ENCODE assay signal across 12 cellular contexts in the genomic region with DNA sequence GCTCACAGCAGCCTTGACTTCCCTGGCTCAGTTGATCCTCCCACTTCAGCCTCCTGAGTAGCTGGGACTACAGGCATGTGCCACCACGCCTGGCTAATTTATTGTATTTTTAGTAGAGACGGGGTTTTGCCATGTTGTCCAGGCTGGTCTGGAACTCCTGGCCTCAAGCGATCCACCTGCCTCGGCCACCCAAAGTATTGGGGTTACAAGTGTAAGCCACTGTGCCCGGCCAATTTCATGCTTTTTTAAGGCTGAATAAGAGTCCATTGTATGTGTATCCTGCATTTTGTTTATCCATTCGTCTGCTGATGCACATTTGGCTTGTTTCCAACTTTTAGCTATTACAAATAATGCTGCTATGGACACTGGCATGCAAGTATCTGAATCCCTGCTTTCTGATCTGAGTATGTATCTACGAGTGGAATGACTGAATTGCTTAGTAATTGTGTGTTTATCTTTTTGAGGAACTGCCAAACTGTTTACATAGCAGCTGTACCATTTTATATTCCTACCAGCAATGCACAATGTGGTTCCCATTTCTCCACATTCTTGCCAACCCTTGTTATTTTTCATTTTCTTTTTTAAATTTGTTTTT. TPM values are rescaled to one million over a fixed set of nuclear protein-coding genes. Genes with fewer than 3 reads are reported as not detected.
DNase-seq lines count a peak whose midpoint lies in the region; ATAC-seq, FAIRE-seq and TF ChIP-seq lines count a peak whose summit lies in the region.
"Had no signal": no experiment of that assay in that cellular context is flagged by ENCODE, and none has a peak within 500 bp of the region (broad histone marks: within the 10 kb centered on the region; RNA-seq: fewer than 3 reads in every experiment).

No MANE protein-coding gene starts in this region.

- H3K4me3 ChIP-seq in bronchial epithelial cell (ENCODE audit: low read depth, low read length) (no peak overlapping the region), smooth muscle cell (no peak overlapping the region)
- H3K4me3 ChIP-seq: cardiac muscle cell, skin epidermis had no signal

- no peak for TF ChIP-seq CTCF in bronchial epithelial cell (IDR thresholded peaks at IDR 0.05; ENCODE audit: insufficient read depth, low read length, severe bottlenecking)
- TF ChIP-seq CTCF in smooth muscle cell (IDR thresholded peaks at IDR 0.05; ENCODE audit: borderline replicate concordance, insufficient read depth, poor library complexity, severe bottlenecking): no peak

- no peak overlapping the region for H3K9ac ChIP-seq in smooth muscle cell (ENCODE audit: low read depth)

- peak; percentile 9 to 56 for DNase-seq in NCI-H2081 (lab: John Stamatoyannopoulos, UW)
- no peak for DNase-seq in NCI-H2081 treated with DMSO at 0.1 percent for 48 hours (lab: John Stamatoyannopoulos, UW)
- DNase-seq in NCI-H510A (lab: John Stamatoyannopoulos, UW): peak; percentile 4
- DNase-seq in bronchial epithelial cell (ENCODE audit: low read depth): peak; percentile 77
- DNase-seq in smooth muscle cell (lab: John Stamatoyannopoulos, UW; ENCODE audit: unreplicated experiment): no peak
- no peak for DNase-seq in SKM-1 (lab: John Stamatoyannopoulos, UW; ENCODE audit: unreplicated experiment)
- no peak for DNase-seq in stimulated activated CD4-positive, alpha-beta T cell treated with anti-CD3 and anti-CD28 coated beads, Interleukin-2, amount 100 ng/mL, for 24 hours
- DNase-seq: T-cell had no signal

- H3K4me1 ChIP-seq in smooth muscle cell (ENCODE audit: low read depth): no peaks in the 10 kb centered on the region

- H4K20me1 ChIP-seq in smooth muscle cell (ENCODE audit: low read depth): no peaks in the 10 kb centered on the region

- no peaks in the 10 kb centered on the region for H3K9me3 ChIP-seq in smooth muscle cell (replicated peaks; ENCODE audit: low read depth)

- H3K27ac ChIP-seq in smooth muscle cell (ENCODE audit: low read depth): no peak overlapping the region
- H3K27ac ChIP-seq: cardiac muscle cell, skin epidermis had no signal

- FAIRE-seq in bronchial epithelial cell (lab: Jason Lieb, UNC): no peak

- WGBS in smooth muscle cell (ENCODE audit: low lambda C conversion rate): 72% methylated on average over 7 of the region's 7 CpGs

- no peak for ATAC-seq in HG03175 (IDR thresholded peaks at IDR 0.05; ENCODE audit: unreplicated experiment)
- ATAC-seq: stimulated activated memory B cell treated with anti-CD40 and anti-IgM and Interleukin-4, amounts not matched to agents 10 μg/mL and 1 μg/mL and 100 μg/mL, for 72 hours; T-cell had no signal

- H2AFZ ChIP-seq in smooth muscle cell (ENCODE audit: low read depth): no peak overlapping the region

- H3K4me2 ChIP-seq in smooth muscle cell: peak overlapping the region; percentile 26

- no peaks in the 10 kb centered on the region for H3K79me2 ChIP-seq in smooth muscle cell (ENCODE audit: low read depth)

- H3K27me3 ChIP-seq in bronchial epithelial cell (ENCODE audit: control insufficient read depth, insufficient read depth, low read length) (no peaks in the 10 kb centered on the region), smooth muscle cell (ENCODE audit: low read depth) (no peaks in the 10 kb centered on the region)
- H3K27me3 ChIP-seq: cardiac muscle cell had no signal

- H3F3A ChIP-seq in smooth muscle cell (ENCODE audit: low read depth): no peaks in the 10 kb centered on the region

- H3K36me3 ChIP-seq in bronchial epithelial cell (ENCODE audit: control insufficient read depth, insufficient read depth, low read length) (no peaks in the 10 kb centered on the region), smooth muscle cell (ENCODE audit: low read depth) (no peaks in the 10 kb centered on the region)
- H3K36me3 ChIP-seq: cardiac muscle cell had no signal

RNA-seq across cellular contexts. Expression of gene TPST1, which starts 37.3 kb away (rescaled TPM):
- total RNA-seq in bronchial epithelial cell (24.7 and 31.4 TPM in 2 replicates), smooth muscle cell (133 and 155 TPM in 2 replicates)
- polyA plus RNA-seq in smooth muscle cell: 122 and 139 TPM in 2 replicates

RNA-seq across cellular contexts. Expression of gene CRCP, which starts 53.2 kb away (rescaled TPM):
- total RNA-seq in bronchial epithelial cell (36.4 and 45.0 TPM in 2 replicates), smooth muscle cell (12.2 and 13.6 TPM in 2 replicates)
- 13.7 and 17.8 TPM in 2 replicates for polyA plus RNA-seq in smooth muscle cell

Comparison
In these comparisons a context has a peak if more than half of its experiments do, and no peak if none do; other contexts are left out.
1. DNase-seq: peak in NCI-H2081 (2 of 2), NCI-H510A (single experiment) and bronchial epithelial cell (single experiment); none in NCI-H2081 treated with DMSO at 0.1 percent for 48 hours (single experiment), smooth muscle cell (single experiment), SKM-1 (single experiment) and stimulated activated CD4-positive, alpha-beta T cell treated with anti-CD3 and anti-CD28 coated beads, Interleukin-2, amount 100 ng/mL, for 24 hours (0 of 2).